In the genomic region with DNA sequence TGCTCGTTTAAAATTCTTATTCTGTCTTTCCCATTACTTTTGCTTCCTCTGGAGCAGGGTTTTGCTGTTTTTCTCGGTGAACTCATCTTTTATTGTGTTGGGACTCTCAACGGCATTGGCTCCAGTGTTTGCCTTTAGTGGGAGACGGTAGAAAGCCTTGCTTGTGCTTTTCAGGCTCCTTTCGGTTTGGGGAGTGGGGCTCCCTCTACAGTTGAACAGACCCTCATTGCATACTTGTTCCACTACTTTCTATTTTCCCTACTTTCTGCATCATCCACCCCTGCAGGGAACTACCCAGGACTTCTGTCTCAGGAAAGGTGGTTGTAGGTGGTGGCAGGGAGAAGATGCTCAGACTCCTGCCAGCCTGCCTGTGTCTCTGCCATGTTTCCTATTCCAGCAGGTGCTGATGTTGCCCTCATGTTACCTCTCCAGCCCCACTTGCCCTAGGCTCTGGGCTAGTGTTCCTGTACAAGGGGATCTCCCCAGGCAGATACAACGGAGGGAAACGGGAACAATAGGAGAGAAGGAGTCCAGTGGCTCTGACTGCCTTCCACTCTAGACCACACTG, we compare ENCODE assay signal across 24 cellular contexts.
DNase-seq lines count a peak whose midpoint lies in the region; ATAC-seq and TF ChIP-seq lines count a peak whose summit lies in the region.
"Had no signal": no experiment of that assay in that cellular context is flagged by ENCODE, and none has a peak within 500 bp of the region (broad histone marks: within the 10 kb centered on the region; RNA-seq: fewer than 3 reads in every experiment).

No MANE protein-coding gene starts in this region.

- in situ Hi-C loops in astrocyte of the spinal cord (cut with HindIII; ENCODE audit: low sequenced_read_pairs), result no loop called here

- H3K4ac ChIP-seq in trophoblast cell (ENCODE audit: low read depth, low read length), result no peak overlapping the region

- TF ChIP-seq CTCF in astrocyte of the spinal cord (IDR thresholded peaks at IDR 0.05; ENCODE audit: low read depth, low read length), result peak; percentile 32

- no peaks in the 10 kb centered on the region for H3K79me1 ChIP-seq in trophoblast cell (ENCODE audit: low read length)

- H3K9ac ChIP-seq in trophoblast cell (ENCODE audit: low read length), result no peak overlapping the region

- H3K14ac ChIP-seq in trophoblast cell (ENCODE audit: low read length), result no peak overlapping the region

- H4K12ac ChIP-seq in trophoblast cell (ENCODE audit: low read depth, low read length), result no peak overlapping the region

- no peaks in the 10 kb centered on the region for H3K4me1 ChIP-seq in trophoblast cell (ENCODE audit: control insufficient read depth in 1 of 2, insufficient read depth in 2 of 2, low read length in 2 of 2)
- H3K4me1 ChIP-seq: lower lobe of right lung, vagina had no signal

- no peak overlapping the region for H4K8ac ChIP-seq in trophoblast cell (ENCODE audit: low read depth, low read length)

- H3K79me2 ChIP-seq in trophoblast cell (ENCODE audit: control insufficient read depth, insufficient read depth, low read length, poor library complexity), result no peaks in the 10 kb centered on the region

- H3K27me3 ChIP-seq in H7 (ENCODE audit: control insufficient read depth, insufficient read depth, low read length), result no peaks in the 10 kb centered on the region
- no peaks in the 10 kb centered on the region for H3K27me3 ChIP-seq in trophoblast cell (ENCODE audit: insufficient read depth, low read length)
- H3K27me3 ChIP-seq: vagina had no signal

- H2BK12ac ChIP-seq in trophoblast cell (ENCODE audit: low read length), result no peak overlapping the region

- no peak overlapping the region for H3K23ac ChIP-seq in trophoblast cell (ENCODE audit: low read length)

- DNase-seq in 8988T, result peak; percentile 29
- peak; percentile 75 for DNase-seq in H7
- DNase-seq in astrocyte of the spinal cord (ENCODE audit: low read depth, low spot score), result no peak
- peak; percentile 25 for DNase-seq in iPS DF 4.7 (ENCODE audit: extremely low read depth, low spot score)
- DNase-seq in SIG-M5 (lab: John Stamatoyannopoulos, UW), result no peak
- DNase-seq in activated effector memory CD4-positive, alpha-beta T cell treated with anti-CD3 and anti-CD28 coated beads, Interleukin-2, amount 50 U/mL, for 16 hours, result no peak
- no peak for DNase-seq in trophoblast cell
- DNase-seq: activated CD4-positive, alpha-beta T cell treated with anti-CD3 and anti-CD28 coated beads, Interleukin-2, amount 50 U/mL, for 1 hour; activated CD8-positive, alpha-beta memory T cell treated with anti-CD3 and anti-CD28 coated beads, Interleukin-2, amount 50 U/mL, for 48 hours; activated gamma-delta T cell treated with Interleukin-2 at 50 U/mL for 16 hours; CD8-positive, alpha-beta T cell; DMS79 treated with DMSO at 0.1 percent for 48 hours; KG1; lower lobe of right lung; naive B cell; NCI-H2171; NCI-H774; PC-9; posterior cingulate gyrus; small intestine; stimulated activated CD8-positive, alpha-beta memory T cell treated with anti-CD3 and anti-CD28 coated beads, Interleukin-4, amount 100 ng/mL, for 48 hours had no signal

- no peak overlapping the region for H2BK120ac ChIP-seq in trophoblast cell (ENCODE audit: insufficient read depth, low read length, poor library complexity)

- no CpG with 5 or more reads among the region's 7 CpGs for WGBS in trophoblast cell (ENCODE audit: extremely low coverage, insufficient coverage, insufficient read length)

- no peak overlapping the region for H3K4me2 ChIP-seq in trophoblast cell (ENCODE audit: low read length)
- H3K4me2 ChIP-seq: PC-9 had no signal

- H2AK5ac ChIP-seq in trophoblast cell (ENCODE audit: low read length), result no peak overlapping the region

- H3K18ac ChIP-seq in trophoblast cell (ENCODE audit: low read length), result no peak overlapping the region

- no peak overlapping the region for H4K91ac ChIP-seq in trophoblast cell (ENCODE audit: low read depth, low read length)

- ATAC-seq in GM18868 (IDR thresholded peaks at IDR 0.05; ENCODE audit: unreplicated experiment), result no peak
- ATAC-seq: CD8-positive, alpha-beta T cell; lower lobe of right lung had no signal

- H3K4me3 ChIP-seq in H7 (ENCODE audit: insufficient read depth, low read depth, low read length), result no peak overlapping the region
- no peak overlapping the region for H3K4me3 ChIP-seq in astrocyte of the spinal cord (ENCODE audit: low read depth, low read length)
- no peak overlapping the region for H3K4me3 ChIP-seq in trophoblast cell (ENCODE audit: low read depth, low read length)
- H3K4me3 ChIP-seq: lower lobe of right lung, PC-9, vagina had no signal

- H3K36me3 ChIP-seq in H7 (replicated peaks; ENCODE audit: control insufficient read depth, insufficient read depth, low read length), result no peaks in the 10 kb centered on the region
- H3K36me3 ChIP-seq in trophoblast cell (ENCODE audit: control insufficient read depth in 1 of 2, insufficient read depth in 2 of 2, low read length in 2 of 2), result no peaks in the 10 kb centered on the region
- H3K36me3 ChIP-seq: lower lobe of right lung, vagina had no signal

- no peak overlapping the region for H2AFZ ChIP-seq in trophoblast cell (ENCODE audit: insufficient read depth, low read length, poor library complexity)
- H2AFZ ChIP-seq: PC-9 had no signal

- peaks cover 1% of the 10 kb centered on the region for H3K9me3 ChIP-seq in trophoblast cell (ENCODE audit: insufficient read depth, low read depth, low read length)
- H3K9me3 ChIP-seq: lower lobe of right lung, vagina had no signal

- H3K27ac ChIP-seq in trophoblast cell (ENCODE audit: low read depth, low read length), result no peak overlapping the region
- H3K27ac ChIP-seq: HL-60, lower lobe of right lung, PC-9, vagina had no signal

- H2BK5ac ChIP-seq in trophoblast cell (ENCODE audit: low read depth, low read length, poor library complexity), result no peak overlapping the region

Comparison
In these comparisons a context has a peak if more than half of its experiments do, and no peak if none do; other contexts are left out.
1. DNase-seq: peak in 8988T (single experiment), H7 (single experiment) and iPS DF 4.7 (single experiment); none in astrocyte of the spinal cord (single experiment), SIG-M5 (single experiment), activated effector memory CD4-positive, alpha-beta T cell treated with anti-CD3 and anti-CD28 coated beads, Interleukin-2, amount 50 U/mL, for 16 hours (single experiment) and trophoblast cell (0 of 2).